Comparison of ENCODE assay signal across 18 cellular contexts in the genomic region with DNA sequence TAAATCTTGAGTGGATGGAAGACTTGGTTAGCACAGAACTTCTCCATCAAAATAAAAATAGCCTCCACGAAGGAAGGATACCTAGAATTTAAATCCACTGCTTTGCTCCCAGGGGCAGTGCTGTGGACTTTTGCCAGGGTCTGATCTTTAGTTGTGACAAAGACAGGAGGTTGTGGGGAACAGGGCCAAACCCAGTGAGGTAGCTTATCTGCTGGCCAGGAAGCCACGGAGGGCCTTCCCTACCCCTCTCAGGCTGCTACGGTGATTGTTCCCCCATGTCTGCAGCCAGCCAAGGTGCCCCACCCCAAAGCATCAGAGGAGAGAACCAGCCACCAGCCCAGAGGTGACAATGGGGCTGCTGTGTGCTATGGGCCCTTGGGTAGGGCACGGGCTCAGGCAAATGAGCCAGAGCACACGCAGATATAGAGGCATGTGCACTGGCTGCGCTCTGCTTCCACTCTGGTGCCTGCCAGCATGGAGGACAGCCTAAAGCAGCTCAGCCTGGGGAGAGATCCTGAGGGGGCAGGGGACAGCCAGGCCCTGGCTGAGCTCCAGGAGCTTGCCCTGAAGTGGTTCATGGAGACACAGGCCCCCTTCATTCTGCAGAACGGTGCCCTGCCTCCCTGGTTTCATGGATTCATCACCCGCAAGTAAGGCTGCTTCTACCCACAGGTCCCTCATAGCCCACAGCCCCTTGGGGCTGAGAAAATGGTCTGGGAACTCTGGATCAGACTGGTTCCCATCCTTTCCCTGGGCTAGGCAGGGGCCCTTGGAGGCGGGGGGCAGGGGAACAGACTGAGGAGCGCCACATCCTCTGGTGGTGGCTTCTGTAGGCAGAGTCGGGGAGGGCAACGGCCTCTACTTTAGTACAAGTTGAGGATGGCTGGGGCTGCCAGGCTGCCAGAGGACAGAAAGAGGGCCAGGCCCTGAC. TPM values are rescaled to one million over a fixed set of nuclear protein-coding genes. Genes with fewer than 3 reads are reported as not detected.
A peak's percentile ranks its signal among the peaks of the same experiment; 100 is the strongest.
DNase-seq lines count a peak whose midpoint lies in the region; ATAC-seq and TF ChIP-seq lines count a peak whose summit lies in the region.
"Had no signal": no experiment of that assay in that cellular context is flagged by ENCODE, and none has a peak within 500 bp of the region (broad histone marks: within the 10 kb centered on the region; RNA-seq: fewer than 3 reads in every experiment).

A gene (plus strand): TSS at position 451 of the 931 bp plus-strand sequence. CDS start 24 bp downstream, at position 475.

- CTCF ChIA-PET in RWPE1 (lab: Yijun Ruan, JAX): interaction anchor here (1.4 kb wide), 1 partner anchor 16 kb away, joined by 4 read pairs; no protein-coding TSS in a partner anchor

- intact Hi-C loops in Right ventricle myocardium superior (cut with DNase I) (no loop called here), colonic mucosa (cut with DNase I) (no loop called here)

- H3K27ac ChIP-seq in right atrium auricular region (no peak within 1 kb of the TSS), colonic mucosa (peak within 1 kb of the TSS; percentile 44), RWPE1 (no peak within 1 kb of the TSS)

- H3K4me1 ChIP-seq in right atrium auricular region: peaks cover 0 to 25% of the 10 kb centered on the region in 2 donors
- peaks cover 13% of the 10 kb centered on the region for H3K4me1 ChIP-seq in colonic mucosa

- no peaks in the 10 kb centered on the region for H3K36me3 Mint-ChIP-seq in nephron (ENCODE audit: low read depth)

- H3K9me3 Mint-ChIP-seq in nephron: no peaks in the 10 kb centered on the region

- H3K27me3 Mint-ChIP-seq in nephron (ENCODE audit: low read depth): peaks cover 3% of the 10 kb centered on the region
- H3K27me3 Mint-ChIP-seq: activated CD4-positive, alpha-beta T cell treated with anti-CD3 and anti-CD28 coated beads for 36 hours had no signal

- H3K4me3 Mint-ChIP-seq in nephron: no peak within 1 kb of the TSS
- H3K4me3 Mint-ChIP-seq: activated CD4-positive, alpha-beta T cell treated with anti-CD3 and anti-CD28 coated beads for 36 hours had no signal

- peaks cover 26% of the 10 kb centered on the region for H3K4me1 Mint-ChIP-seq in nephron
- H3K4me1 Mint-ChIP-seq: activated CD4-positive, alpha-beta T cell treated with anti-CD3 and anti-CD28 coated beads for 36 hours had no signal

- H3K9me3 ChIP-seq in right atrium auricular region (no peaks in the 10 kb centered on the region), colonic mucosa (no peaks in the 10 kb centered on the region)
- H3K9me3 ChIP-seq: esophagus squamous epithelium, spleen, stomach had no signal

- POLR2A ChIA-PET in RWPE1 (lab: Yijun Ruan, JAX; ENCODE audit: low non-redundant PET): interaction anchor here (0.5 to 0.6 kb wide), 2 partner anchors 10 to 1939 kb away, joined by 3 to 4 read pairs; no protein-coding TSS in a partner anchor

- ATAC-seq in Right ventricle myocardium superior (ENCODE audit: poor library complexity) (peak; percentile 80), HG03025 (IDR thresholded peaks at IDR 0.05; ENCODE audit: low FRiP score, unreplicated experiment) (no peak)
- ATAC-seq: activated CD4-positive, alpha-beta T cell treated with anti-CD3 and anti-CD28 coated beads for 36 hours; HCT116 had no signal

- no peaks in the 10 kb centered on the region for H3K27me3 ChIP-seq in right atrium auricular region
- H3K27me3 ChIP-seq in colonic mucosa: no peaks in the 10 kb centered on the region
- H3K27me3 ChIP-seq: esophagus squamous epithelium, spleen, stomach had no signal

- peak within 1 kb of the TSS in 2 of 3 experiments; percentile 49 to 50 for H3K27ac Mint-ChIP-seq in nephron
- H3K27ac Mint-ChIP-seq: activated CD4-positive, alpha-beta T cell treated with anti-CD3 and anti-CD28 coated beads for 36 hours had no signal

- no peak within 1 kb of the TSS for H3K4me3 ChIP-seq in right atrium auricular region
- H3K4me3 ChIP-seq in colonic mucosa: no peak within 1 kb of the TSS
- H3K4me3 ChIP-seq: esophagus squamous epithelium, spleen, stomach had no signal

- H3K9ac ChIP-seq in colonic mucosa (ENCODE audit: low read depth in 2 of 2, low read length in 2 of 2): peak within 1 kb of the TSS in 1 of 2 donors; percentile 29

- TF ChIP-seq CTCF in right atrium auricular region (IDR thresholded peaks at IDR 0.05): no peak
- TF ChIP-seq CTCF in colonic mucosa (IDR thresholded peaks at IDR 0.05): no peak
- TF ChIP-seq CTCF in nephron (IDR thresholded peaks at IDR 0.05; ENCODE audit: unreplicated experiment in 3 of 3): no peak
- TF ChIP-seq CTCF in RWPE1 (conservative IDR thresholded peaks at IDR 0.05; ENCODE audit: low read depth): no peak

- DNase-seq in Right ventricle myocardium superior (peak; percentile 58), right atrium auricular region (ENCODE audit: low spot score) (no peak), colonic mucosa (no peak), DMS53 treated with DMSO at 0.1 percent for 48 hours (lab: John Stamatoyannopoulos, UW; ENCODE audit: unreplicated experiment) (no peak), RWPE1 (ENCODE audit: low spot score) (no peak), DMS 273 (lab: John Stamatoyannopoulos, UW; ENCODE audit: unreplicated experiment) (no peak)
- DNase-seq: activated CD4-positive, alpha-beta T cell treated with anti-CD3 and anti-CD28 coated beads for 36 hours; AML-193; esophagus squamous epithelium; Karpas-422; NCI-H1436 treated with DMSO at 0.1 percent for 48 hours; spleen; stomach had no signal

- H3K36me3 ChIP-seq in right atrium auricular region: no peaks in the 10 kb centered on the region
- no peaks in the 10 kb centered on the region for H3K36me3 ChIP-seq in colonic mucosa
- H3K36me3 ChIP-seq: esophagus squamous epithelium, spleen, stomach had no signal

RNA-seq across cellular contexts. Expression of the gene that starts here (rescaled TPM):
- total RNA-seq in Right ventricle myocardium superior (not detected), right atrium auricular region (not detected), colonic mucosa (1 to 10 TPM in 1 of 2 donors, under 1 TPM in 1; 0.58 to 1.6 TPM)
- total RNA-seq: activated CD4-positive, alpha-beta T cell treated with anti-CD3 and anti-CD28 coated beads for 36 hours; dermis microvascular lymphatic vessel endothelial cell; esophagus squamous epithelium; liver; spleen had no signal

Comparison
In these comparisons a context has a peak if more than half of its experiments do, and no peak if none do; other contexts are left out.
1. Peak in DNase-seq and ATAC-seq in Right ventricle myocardium superior; RNA of the gene not detected or under 1 TPM.